In the genomic region with DNA sequence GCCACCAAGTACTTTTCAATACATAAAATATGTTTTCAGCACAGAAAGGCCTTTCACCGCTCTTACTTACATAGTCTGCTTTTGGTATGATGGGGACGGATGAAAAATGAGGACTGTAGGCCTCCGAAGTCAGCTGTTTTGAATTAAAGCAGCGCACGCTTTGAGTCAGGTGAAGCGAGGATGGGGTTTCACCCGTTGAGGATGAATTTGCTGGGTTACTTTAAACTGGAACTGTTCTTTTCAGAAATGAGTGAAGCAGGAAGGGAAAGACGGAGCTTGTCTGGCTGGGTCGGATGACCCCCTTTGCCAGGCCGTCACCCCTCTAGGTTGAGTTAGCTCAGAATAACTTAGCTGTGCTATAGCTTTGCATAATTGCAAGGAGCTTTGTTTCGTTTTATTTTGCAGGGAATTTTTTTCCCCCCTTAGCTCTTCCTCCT, we compare ENCODE assay signal across 8 cellular contexts. TPM values are rescaled to one million over a fixed set of nuclear protein-coding genes. Genes with fewer than 3 reads are reported as not detected.
DNase-seq lines count a peak whose midpoint lies in the region; ATAC-seq and TF ChIP-seq lines count a peak whose summit lies in the region.

No MANE protein-coding gene starts in this region.

- H3K27ac ChIP-seq in endodermal cell (ENCODE audit: low read depth, low read length) (no peak overlapping the region), thyroid gland (peak overlapping the region; percentile 56 to 87 (median 69))

- H3K36me3 Mint-ChIP-seq in endodermal cell (ENCODE audit: low read depth): peaks cover 5% of the 10 kb centered on the region

- 95 to 97% methylated on average over 5 to 11 of the region's 11 CpGs for WGBS in endodermal cell (ENCODE audit: insufficient coverage in 1 of 2, insufficient read length in 1 of 2), 2 experiments
- WGBS in thyroid gland, 2 donors: 79 to 88% methylated on average over 11 of the region's 11 CpGs

- peaks cover 52% of the 10 kb centered on the region for H3K4me1 Mint-ChIP-seq in endodermal cell

- H3K4me1 ChIP-seq in endodermal cell (ENCODE audit: control insufficient read depth, insufficient read depth, low read length) (no peaks in the 10 kb centered on the region), thyroid gland (peaks cover 18 to 45% of the 10 kb centered on the region in 2 donors)

- no peak overlapping the region for H3K9ac ChIP-seq in endodermal cell (ENCODE audit: extremely low read depth, low read length, poor library complexity, severe bottlenecking)

- H3K27me3 Mint-ChIP-seq in endodermal cell (ENCODE audit: insufficient read depth): no peaks in the 10 kb centered on the region

- no peaks in the 10 kb centered on the region for H3K9me3 Mint-ChIP-seq in endodermal cell

- peak; percentile 13 for DNase-seq in stimulated activated CD4-positive, alpha-beta T cell treated with anti-CD3 and anti-CD28 coated beads, Interleukin-15, amount 100 ng/mL, for 24 hours
- DNase-seq in stimulated activated CD4-positive, alpha-beta T cell treated with anti-CD3 and anti-CD28 coated beads, Interleukin-12 subunit alpha, Interleukin-12 subunit beta, amount 100 ng/mL, for 4 hours: no peak
- DNase-seq in endodermal cell (no peak), thyroid gland (no peak), HPDE6-E6E7 (ENCODE audit: extremely low spot score) (no peak), HT-29 (ENCODE audit: low spot score) (no peak), Kasumi-1 (lab: John Stamatoyannopoulos, UW) (no peak)

- H3K4me3 Mint-ChIP-seq in endodermal cell: no peak overlapping the region

- peak; percentile 22 for ATAC-seq in HG03460 (IDR thresholded peaks at IDR 0.05; ENCODE audit: unreplicated experiment)

- intact Hi-C loops in thyroid gland (cut with DNase I): no loop called here

- TF ChIP-seq POLR2A in thyroid gland (IDR thresholded peaks at IDR 0.05): no peak

- H3K4me3 ChIP-seq in endodermal cell (ENCODE audit: low read length) (no peak overlapping the region), thyroid gland (replicated peaks in 1 of 3) (no peak overlapping the region)

- H3K27ac Mint-ChIP-seq in endodermal cell: peak overlapping the region; percentile 48

- no peaks in the 10 kb centered on the region for H3K27me3 ChIP-seq in endodermal cell (ENCODE audit: control insufficient read depth, insufficient read depth, low read length, poor library complexity, severe bottlenecking)
- no peaks in the 10 kb centered on the region for H3K27me3 ChIP-seq in thyroid gland

- TF ChIP-seq CTCF in endodermal cell (conservative IDR thresholded peaks at IDR 0.05) (no peak), thyroid gland (IDR thresholded peaks at IDR 0.05) (no peak)

- no peaks in the 10 kb centered on the region for H3K36me3 ChIP-seq in endodermal cell (ENCODE audit: control insufficient read depth, insufficient read depth, low read length)
- H3K36me3 ChIP-seq in thyroid gland: no peaks in the 10 kb centered on the region

- H3K9me3 ChIP-seq in endodermal cell (ENCODE audit: control insufficient read depth, low read length) (no peaks in the 10 kb centered on the region), thyroid gland (no peaks in the 10 kb centered on the region)

RNA-seq across cellular contexts. Expression of gene CUX1, which starts 40.0 kb away (rescaled TPM):
- 100 to 1,000 TPM in 1 of 2 donors, 10 to 100 TPM in 1; 85.1 to 108 TPM for total RNA-seq in endodermal cell
- 49.5 TPM for polyA plus RNA-seq in endodermal cell (2013, experiment 1 of 2)
- 50.8 TPM for polyA plus RNA-seq in endodermal cell (2013, experiment 2 of 2)
- 100 to 1,000 TPM in 3 of 4 donors, 10 to 100 TPM in 1; 93.8 to 156 (median 112) TPM for total RNA-seq in thyroid gland
- 41.9 and 48.3 TPM in 2 replicates for total RNA-seq in HT-29 (2014; rRNA removed; shearing (Covaris generic))
